Comparison of ENCODE assay signal across 13 cellular contexts in the genomic region with DNA sequence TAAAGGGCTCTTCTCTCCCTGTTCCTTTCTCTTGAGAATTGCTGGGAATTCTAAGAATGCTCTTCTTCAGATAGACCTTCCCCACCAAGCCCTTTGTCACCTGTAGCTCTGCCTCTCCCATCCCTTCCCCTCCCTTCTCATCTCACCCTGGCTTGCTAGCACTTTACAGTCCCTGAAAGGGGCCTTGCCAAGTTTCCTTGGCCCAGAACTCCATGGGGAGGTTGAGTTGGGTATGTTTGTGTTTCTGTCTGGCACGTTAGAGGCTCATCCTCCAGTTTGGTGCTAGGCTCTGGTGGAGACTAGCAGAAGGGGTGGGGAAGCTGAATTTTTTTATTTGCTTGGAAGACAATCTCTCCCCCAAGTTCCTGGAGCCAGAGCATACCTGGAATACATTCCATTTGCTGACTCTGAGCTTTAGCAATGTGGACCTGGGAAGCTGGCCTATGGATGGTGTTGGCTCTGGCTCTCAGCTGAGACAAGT. TPM values are rescaled to one million over a fixed set of nuclear protein-coding genes. Genes with fewer than 3 reads are reported as not detected.
DNase-seq lines count a peak whose midpoint lies in the region; ATAC-seq and TF ChIP-seq lines count a peak whose summit lies in the region.
"Had no signal": no experiment of that assay in that cellular context is flagged by ENCODE, and none has a peak within 500 bp of the region (broad histone marks: within the 10 kb centered on the region; RNA-seq: fewer than 3 reads in every experiment).

No MANE protein-coding gene starts in this region.

- 53% methylated on average over 1 of the region's 1 CpG for WGBS in HUES64
- 15 to 17% methylated on average over 1 of the region's 1 CpG for WGBS in body of pancreas, 2 donors

- no peak for TF ChIP-seq POLR2A in body of pancreas (IDR thresholded peaks at IDR 0.05)

- H3K27me3 ChIP-seq in HUES64 (ENCODE audit: insufficient read depth, low read length), result 0 out of 2 replicates have a peak, but pooled peaks cover 2% of the 10 kb centered on the region
- no peaks in the 10 kb centered on the region for H3K27me3 ChIP-seq in body of pancreas
- H3K27me3 ChIP-seq: BE2C had no signal

- DNase-seq in body of pancreas (peak in 1 of 4 donors; percentile 18), left lobe of liver (ENCODE audit: low spot score) (peak; percentile 75), type B pancreatic cell (ENCODE audit: extremely low spot score, unreplicated experiment) (no peak), head of caudate nucleus (no peak)
- no peak for DNase-seq in stimulated activated CD4-positive, alpha-beta T cell treated with anti-CD3 and anti-CD28 coated beads, Interleukin-1b, Interleukin-23, amount 100 ng/mL, for 48 hours
- DNase-seq: activated B cell treated with CpG ODN at 0.5 μM for 24 hours, activated gamma-delta T cell treated with Interleukin-2 at 50 U/mL for 16 hours, BE2C, Karpas-422, NCI-H1436 had no signal

- ATAC-seq in body of pancreas (no peak), left lobe of liver (peak; percentile 27), GM18870 (IDR thresholded peaks at IDR 0.05; ENCODE audit: unreplicated experiment) (no peak)

- peak overlapping the region; percentile 99 for H3K27ac Mint-ChIP-seq in type B pancreatic cell
- H3K27ac Mint-ChIP-seq: activated B cell treated with CpG ODN at 0.5 μM for 24 hours had no signal

- peaks cover 34% of the 10 kb centered on the region for H3K4me1 Mint-ChIP-seq in type B pancreatic cell (ENCODE audit: unreplicated experiment)

- H3K9me3 ChIP-seq in HUES64 (ENCODE audit: insufficient read depth, low read depth, low read length), result no peaks in the 10 kb centered on the region
- no peaks in the 10 kb centered on the region for H3K9me3 ChIP-seq in body of pancreas
- H3K9me3 ChIP-seq: BE2C had no signal

- intact Hi-C loops in body of pancreas (cut with DNase I) (no loop called here), head of caudate nucleus (cut with DNase I) (no loop called here)

- no peak for TF ChIP-seq CTCF in body of pancreas (IDR thresholded peaks at IDR 0.05)
- no peak for TF ChIP-seq CTCF in type B pancreatic cell (conservative IDR thresholded peaks at IDR 0.05)

- H3K4me3 ChIP-seq in HUES64 (ENCODE audit: low read length) (no peak overlapping the region), body of pancreas (no peak overlapping the region)

- H3K36me3 ChIP-seq in HUES64 (ENCODE audit: insufficient read depth, low read length) (peaks cover 31% of the 10 kb centered on the region), body of pancreas (replicated peaks in 1 of 2; ENCODE audit: insufficient read depth in 1 of 2, low read depth in 2 of 2) (peaks cover 0 to 2% of the 10 kb centered on the region in 2 donors)
- H3K36me3 ChIP-seq: BE2C had no signal

- H3K4me1 ChIP-seq in HUES64 (ENCODE audit: insufficient read depth, low read length) (peaks cover 34% of the 10 kb centered on the region), body of pancreas (peaks cover 76% of the 10 kb centered on the region)

- peaks cover 8% of the 10 kb centered on the region for H3K36me3 Mint-ChIP-seq in type B pancreatic cell

- peak overlapping the region; percentile 16; the same call in 1 of the 2 replicates for H3K9ac ChIP-seq in HUES64 (ENCODE audit: low read depth, low read length)

- H3K27me3 Mint-ChIP-seq in type B pancreatic cell, result peaks cover 12% of the 10 kb centered on the region
- H3K27me3 Mint-ChIP-seq: activated B cell treated with CpG ODN at 0.5 μM for 24 hours had no signal

- H3K4me3 Mint-ChIP-seq in type B pancreatic cell, result peak overlapping the region; percentile 36
- H3K4me3 Mint-ChIP-seq: activated B cell treated with CpG ODN at 0.5 μM for 24 hours, nephron had no signal

- H3K9me3 Mint-ChIP-seq in type B pancreatic cell, result no peaks in the 10 kb centered on the region
- H3K9me3 Mint-ChIP-seq: activated B cell treated with CpG ODN at 0.5 μM for 24 hours, nephron had no signal

- peak overlapping the region; percentile 60 for H3K27ac ChIP-seq in HUES64 (ENCODE audit: low read depth, low read length)
- peak overlapping the region; percentile 23 to 97 (median 92) for H3K27ac ChIP-seq in body of pancreas

RNA-seq across cellular contexts. Expression of a gene that starts 4.9 kb away (rescaled TPM):
- 15.1 TPM for polyA plus RNA-seq in HUES64 (2013, experiment 1 of 2)
- polyA plus RNA-seq in HUES64 (2013, experiment 2 of 2), result 16.2 TPM
- 10 to 100 TPM; 31.0 to 42.8 TPM for total RNA-seq in body of pancreas
- 51.4 TPM for total RNA-seq in left lobe of liver
- total RNA-seq in type B pancreatic cell (ENCODE audit: low replicate concordance), result 29.0 and 52.8 TPM in 2 replicates

RNA-seq across cellular contexts. Expression of a gene that starts 24.0 kb away (rescaled TPM):
- polyA plus RNA-seq in HUES64 (2013, experiment 1 of 2), result 5.5 TPM
- polyA plus RNA-seq in HUES64 (2013, experiment 2 of 2), result 6.3 TPM
- total RNA-seq in body of pancreas, result 10 to 100 TPM; 10.9 to 17.1 TPM
- total RNA-seq in left lobe of liver, result 1.4 TPM
- total RNA-seq in type B pancreatic cell (ENCODE audit: low replicate concordance), result 15.5 and 34.7 TPM in 2 replicates

RNA-seq across cellular contexts. Expression of a gene that starts 56.8 kb away (rescaled TPM):
- polyA plus RNA-seq in HUES64 (2013, experiment 1 of 2), result 37.6 TPM
- 42.1 TPM for polyA plus RNA-seq in HUES64 (2013, experiment 2 of 2)
- total RNA-seq in body of pancreas (10 to 100 TPM; 29.8 to 76.8 TPM), left lobe of liver (29.3 TPM), type B pancreatic cell (ENCODE audit: low replicate concordance) (73.1 and 126 TPM in 2 replicates)
